In the genomic region with DNA sequence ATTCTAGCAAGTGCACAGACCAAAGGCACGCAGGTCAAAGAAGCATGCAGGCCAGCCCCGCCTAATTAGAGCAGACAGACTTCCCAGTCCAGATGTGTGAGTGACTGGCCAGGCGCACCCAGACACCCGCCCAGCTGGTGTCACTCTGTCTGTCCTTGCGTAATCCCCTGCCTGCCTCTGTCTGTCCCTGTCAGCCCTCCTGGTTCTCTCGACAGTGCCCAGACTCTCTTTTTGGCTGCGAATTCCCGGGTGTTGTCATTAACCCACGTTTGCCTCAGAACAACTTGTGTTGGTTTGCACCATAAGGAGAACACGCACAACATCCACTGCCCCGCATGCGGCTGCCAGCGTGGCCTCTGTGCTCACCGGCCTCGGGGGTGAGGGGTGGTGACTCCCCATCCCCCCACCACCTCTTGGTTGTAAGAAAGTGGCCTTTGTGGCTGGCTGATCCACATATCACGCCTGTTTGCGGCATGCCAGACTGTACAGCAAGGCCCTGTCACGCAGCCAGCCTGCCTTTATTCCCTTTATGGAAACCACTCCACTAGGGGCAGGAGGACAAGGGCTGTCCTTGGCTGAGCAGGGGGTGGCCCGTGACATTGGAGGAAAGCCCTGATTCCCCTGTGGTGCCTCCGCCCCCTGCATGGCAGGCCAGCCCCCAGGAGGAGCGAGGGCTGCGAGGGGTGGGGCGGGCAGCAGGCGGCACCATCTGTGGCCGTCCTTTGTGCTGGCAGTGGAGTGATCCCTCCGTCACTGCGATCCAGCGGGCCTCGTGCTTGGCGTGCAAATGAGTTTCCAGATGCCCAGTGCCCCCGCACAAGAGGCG, we compare ENCODE assay signal across 8 cellular contexts.
DNase-seq lines count a peak whose midpoint lies in the region; ATAC-seq, FAIRE-seq and TF ChIP-seq lines count a peak whose summit lies in the region.

No MANE protein-coding gene starts in this region.

- FAIRE-seq in frontal cortex (lab: Jason Lieb, UNC) (no peak), pancreas (lab: Jason Lieb, UNC) (no peak)

- ATAC-seq in SK-N-SH treated with all-trans-retinoic acid at 6 μM for 48 hours: peak; percentile 30; the same call in 2 of the 3 replicates
- peak; percentile 72 to 83 (median 76) for ATAC-seq in pancreas
- ATAC-seq in activated CD4-positive, alpha-beta T cell treated with anti-CD3 and anti-CD28 coated beads for 36 hours: no peak

- no peaks in the 10 kb centered on the region for H3K9me3 ChIP-seq in pancreas

- peaks cover 0 to 5% (median 1%) of the 10 kb centered on the region in 3 donors for H3K27me3 Mint-ChIP-seq in CD14-positive monocyte (ENCODE audit: low read depth in 3 of 3)
- H3K27me3 Mint-ChIP-seq in activated CD4-positive, alpha-beta T cell treated with anti-CD3 and anti-CD28 coated beads for 36 hours: no peaks in the 10 kb centered on the region

- H3K36me3 ChIP-seq in pancreas: peaks cover 0 to 14% (median 3%) of the 10 kb centered on the region in 3 donors

- CTCF ChIA-PET in activated CD4-positive, alpha-beta T cell treated with anti-CD3 and anti-CD28 coated beads for 36 hours (lab: Charles Lee): no interaction called here

- H3K27ac Mint-ChIP-seq in CD14-positive monocyte: peak overlapping the region; percentile 68 to 99 (median 80)
- no peak overlapping the region for H3K27ac Mint-ChIP-seq in activated CD4-positive, alpha-beta T cell treated with anti-CD3 and anti-CD28 coated beads for 36 hours

- peaks cover 53% of the 10 kb centered on the region for H3K4me1 Mint-ChIP-seq in CD14-positive monocyte
- no peaks in the 10 kb centered on the region for H3K4me1 Mint-ChIP-seq in activated CD4-positive, alpha-beta T cell treated with anti-CD3 and anti-CD28 coated beads for 36 hours

- peak overlapping the region in 1 of 2 donors; percentile 48 for H3K4me3 Mint-ChIP-seq in CD14-positive monocyte
- no peak overlapping the region for H3K4me3 Mint-ChIP-seq in activated CD4-positive, alpha-beta T cell treated with anti-CD3 and anti-CD28 coated beads for 36 hours

- peaks cover 0 to 15% (median 10%) of the 10 kb centered on the region in 3 donors for H3K4me1 ChIP-seq in pancreas

- WGBS in pancreas, 2 donors: 65 to 66% methylated on average over 31 to 32 of the region's 32 CpGs

- DNase-seq in CD14-positive monocyte (ENCODE audit: low spot score) (peak; percentile 92), frontal cortex (ENCODE audit: low spot score in 2 of 2) (peak; percentile 75 to 80), pancreas (peak in 4 of 6 donors; percentile 55 to 68 (median 66)), 8988T (no peak), NCI-H1436 (lab: John Stamatoyannopoulos, UW) (no peak)
- no peak for DNase-seq in activated CD4-positive, alpha-beta T cell treated with anti-CD3 and anti-CD28 coated beads for 36 hours
- DNase-seq in central memory CD4-positive, alpha-beta T cell: no peak

- H3K36me3 Mint-ChIP-seq in CD14-positive monocyte: peaks cover 66 to 67% of the 10 kb centered on the region in 2 donors
- H3K36me3 Mint-ChIP-seq in activated CD4-positive, alpha-beta T cell treated with anti-CD3 and anti-CD28 coated beads for 36 hours (ENCODE audit: low read depth): peaks cover 12% of the 10 kb centered on the region

- H3K27ac ChIP-seq in pancreas: peak overlapping the region; percentile 51 to 67 (median 64)

- peaks cover 0 to 3% (median 0%) of the 10 kb centered on the region in 7 donors for H3K9me3 Mint-ChIP-seq in CD14-positive monocyte
- no peaks in the 10 kb centered on the region for H3K9me3 Mint-ChIP-seq in activated CD4-positive, alpha-beta T cell treated with anti-CD3 and anti-CD28 coated beads for 36 hours (ENCODE audit: low read depth)

- POLR2A ChIA-PET in activated CD4-positive, alpha-beta T cell treated with anti-CD3 and anti-CD28 coated beads for 36 hours (lab: Charles Lee): no interaction called here

- TF ChIP-seq CTCF in CD14-positive monocyte (IDR thresholded peaks at IDR 0.05): no peak
- TF ChIP-seq CTCF in pancreas (IDR thresholded peaks at IDR 0.05): peak in 1 of 4 donors; percentile 3

- no peak overlapping the region for H3K4me3 ChIP-seq in pancreas

- intact Hi-C loops in CD14-positive monocyte (cut with micrococcal nuclease): loop anchor here in 1 of 2 donors (5.0 kb wide), 1 partner anchor 37 kb away; no protein-coding TSS in a partner anchor
- intact Hi-C loops in pancreas (cut with DNase I): no loop called here
- intact Hi-C loops in activated CD4-positive, alpha-beta T cell treated with anti-CD3 and anti-CD28 coated beads for 36 hours (cut with DNase I, micrococcal nuclease): no loop called here

- no peaks in the 10 kb centered on the region for H3K27me3 ChIP-seq in pancreas

TF ChIP-seq in SK-N-SH treated with all-trans-retinoic acid at 6 μM for 48 hours, 23 proteins besides CTCF, POLR2A, EP300 and RAD21 (continues in another document):
- TF ChIP-seq OSR1 (CRISPR knock-in tag; IDR thresholded peaks at IDR 0.05) (no peak), SNAI2 (CRISPR knock-in tag; IDR thresholded peaks at IDR 0.05) (no peak), ZNF565 (CRISPR knock-in tag; conservative IDR thresholded peaks at IDR 0.05; ENCODE audit: low read depth) (no peak), ZNF70 (CRISPR knock-in tag; IDR thresholded peaks at IDR 0.05) (0 out of 2 replicates have a peak, but pooled peaks have one; percentile 19), CSDC2 (CRISPR knock-in tag; IDR thresholded peaks at IDR 0.05) (no peak), TOX (CRISPR knock-in tag; IDR thresholded peaks at IDR 0.05; ENCODE audit: borderline replicate concordance) (no peak), TCF4 (CRISPR knock-in tag; IDR thresholded peaks at IDR 0.05; ENCODE audit: borderline replicate concordance) (peak; percentile 63; the same call in 1 of the 2 replicates), PPARA (CRISPR knock-in tag; IDR thresholded peaks at IDR 0.05; ENCODE audit: borderline replicate concordance) (peak; percentile 6; the same call in 1 of the 2 replicates)
- TF ChIP-seq, protein P1, sequence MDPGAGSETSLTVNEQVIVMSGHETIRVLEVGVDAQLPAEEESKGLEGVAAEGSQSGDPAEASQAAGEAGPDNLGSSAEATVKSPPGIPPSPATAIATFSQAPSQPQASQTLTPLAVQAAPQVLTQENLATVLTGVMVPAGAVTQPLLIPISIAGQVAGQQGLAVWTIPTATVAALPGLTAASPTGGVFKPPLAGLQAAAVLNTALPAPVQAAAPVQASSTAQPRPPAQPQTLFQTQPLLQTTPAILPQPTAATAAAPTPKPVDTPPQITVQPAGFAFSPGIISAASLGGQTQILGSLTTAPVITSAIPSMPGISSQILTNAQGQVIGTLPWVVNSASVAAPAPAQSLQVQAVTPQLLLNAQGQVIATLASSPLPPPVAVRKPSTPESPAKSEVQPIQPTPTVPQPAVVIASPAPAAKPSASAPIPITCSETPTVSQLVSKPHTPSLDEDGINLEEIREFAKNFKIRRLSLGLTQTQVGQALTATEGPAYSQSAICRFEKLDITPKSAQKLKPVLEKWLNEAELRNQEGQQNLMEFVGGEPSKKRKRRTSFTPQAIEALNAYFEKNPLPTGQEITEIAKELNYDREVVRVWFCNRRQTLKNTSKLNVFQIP (CRISPR knock-in tag; IDR thresholded peaks at IDR 0.05; ENCODE audit: borderline replicate concordance, low read depth): no peak
- TF ChIP-seq, protein P2, sequence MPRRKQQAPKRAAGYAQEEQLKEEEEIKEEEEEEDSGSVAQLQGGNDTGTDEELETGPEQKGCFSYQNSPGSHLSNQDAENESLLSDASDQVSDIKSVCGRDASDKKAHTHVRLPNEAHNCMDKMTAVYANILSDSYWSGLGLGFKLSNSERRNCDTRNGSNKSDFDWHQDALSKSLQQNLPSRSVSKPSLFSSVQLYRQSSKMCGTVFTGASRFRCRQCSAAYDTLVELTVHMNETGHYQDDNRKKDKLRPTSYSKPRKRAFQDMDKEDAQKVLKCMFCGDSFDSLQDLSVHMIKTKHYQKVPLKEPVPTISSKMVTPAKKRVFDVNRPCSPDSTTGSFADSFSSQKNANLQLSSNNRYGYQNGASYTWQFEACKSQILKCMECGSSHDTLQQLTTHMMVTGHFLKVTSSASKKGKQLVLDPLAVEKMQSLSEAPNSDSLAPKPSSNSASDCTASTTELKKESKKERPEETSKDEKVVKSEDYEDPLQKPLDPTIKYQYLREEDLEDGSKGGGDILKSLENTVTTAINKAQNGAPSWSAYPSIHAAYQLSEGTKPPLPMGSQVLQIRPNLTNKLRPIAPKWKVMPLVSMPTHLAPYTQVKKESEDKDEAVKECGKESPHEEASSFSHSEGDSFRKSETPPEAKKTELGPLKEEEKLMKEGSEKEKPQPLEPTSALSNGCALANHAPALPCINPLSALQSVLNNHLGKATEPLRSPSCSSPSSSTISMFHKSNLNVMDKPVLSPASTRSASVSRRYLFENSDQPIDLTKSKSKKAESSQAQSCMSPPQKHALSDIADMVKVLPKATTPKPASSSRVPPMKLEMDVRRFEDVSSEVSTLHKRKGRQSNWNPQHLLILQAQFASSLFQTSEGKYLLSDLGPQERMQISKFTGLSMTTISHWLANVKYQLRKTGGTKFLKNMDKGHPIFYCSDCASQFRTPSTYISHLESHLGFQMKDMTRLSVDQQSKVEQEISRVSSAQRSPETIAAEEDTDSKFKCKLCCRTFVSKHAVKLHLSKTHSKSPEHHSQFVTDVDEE (CRISPR knock-in tag; IDR thresholded peaks at IDR 0.05): peak; percentile 78
- TF ChIP-seq, protein P3, sequence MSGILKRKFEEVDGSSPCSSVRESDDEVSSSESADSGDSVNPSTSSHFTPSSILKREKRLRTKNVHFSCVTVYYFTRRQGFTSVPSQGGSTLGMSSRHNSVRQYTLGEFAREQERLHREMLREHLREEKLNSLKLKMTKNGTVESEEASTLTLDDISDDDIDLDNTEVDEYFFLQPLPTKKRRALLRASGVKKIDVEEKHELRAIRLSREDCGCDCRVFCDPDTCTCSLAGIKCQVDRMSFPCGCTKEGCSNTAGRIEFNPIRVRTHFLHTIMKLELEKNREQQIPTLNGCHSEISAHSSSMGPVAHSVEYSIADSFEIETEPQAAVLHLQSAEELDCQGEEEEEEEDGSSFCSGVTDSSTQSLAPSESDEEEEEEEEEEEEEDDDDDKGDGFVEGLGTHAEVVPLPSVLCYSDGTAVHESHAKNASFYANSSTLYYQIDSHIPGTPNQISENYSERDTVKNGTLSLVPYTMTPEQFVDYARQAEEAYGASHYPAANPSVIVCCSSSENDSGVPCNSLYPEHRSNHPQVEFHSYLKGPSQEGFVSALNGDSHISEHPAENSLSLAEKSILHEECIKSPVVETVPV (CRISPR knock-in tag; IDR thresholded peaks at IDR 0.05): no peak
- TF ChIP-seq, protein P4, sequence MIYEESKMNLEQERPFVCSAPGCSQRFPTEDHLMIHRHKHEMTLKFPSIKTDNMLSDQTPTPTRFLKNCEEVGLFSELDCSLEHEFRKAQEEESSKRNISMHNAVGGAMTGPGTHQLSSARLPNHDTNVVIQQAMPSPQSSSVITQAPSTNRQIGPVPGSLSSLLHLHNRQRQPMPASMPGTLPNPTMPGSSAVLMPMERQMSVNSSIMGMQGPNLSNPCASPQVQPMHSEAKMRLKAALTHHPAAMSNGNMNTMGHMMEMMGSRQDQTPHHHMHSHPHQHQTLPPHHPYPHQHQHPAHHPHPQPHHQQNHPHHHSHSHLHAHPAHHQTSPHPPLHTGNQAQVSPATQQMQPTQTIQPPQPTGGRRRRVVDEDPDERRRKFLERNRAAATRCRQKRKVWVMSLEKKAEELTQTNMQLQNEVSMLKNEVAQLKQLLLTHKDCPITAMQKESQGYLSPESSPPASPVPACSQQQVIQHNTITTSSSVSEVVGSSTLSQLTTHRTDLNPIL (CRISPR knock-in tag; IDR thresholded peaks at IDR 0.05; ENCODE audit: low read depth): no peak

Comparison
In these comparisons a context has a peak if more than half of its experiments do, and no peak if none do; other contexts are left out.
1. DNase-seq: peak in CD14-positive monocyte (single experiment), frontal cortex (2 of 2) and pancreas (4 of 6); none in activated CD4-positive, alpha-beta T cell treated with anti-CD3 and anti-CD28 coated beads for 36 hours (single experiment), 8988T (single experiment), central memory CD4-positive, alpha-beta T cell (single experiment) and NCI-H1436 (single experiment).